8 cellular contexts compared by ENCODE assay signal in the genomic region with DNA sequence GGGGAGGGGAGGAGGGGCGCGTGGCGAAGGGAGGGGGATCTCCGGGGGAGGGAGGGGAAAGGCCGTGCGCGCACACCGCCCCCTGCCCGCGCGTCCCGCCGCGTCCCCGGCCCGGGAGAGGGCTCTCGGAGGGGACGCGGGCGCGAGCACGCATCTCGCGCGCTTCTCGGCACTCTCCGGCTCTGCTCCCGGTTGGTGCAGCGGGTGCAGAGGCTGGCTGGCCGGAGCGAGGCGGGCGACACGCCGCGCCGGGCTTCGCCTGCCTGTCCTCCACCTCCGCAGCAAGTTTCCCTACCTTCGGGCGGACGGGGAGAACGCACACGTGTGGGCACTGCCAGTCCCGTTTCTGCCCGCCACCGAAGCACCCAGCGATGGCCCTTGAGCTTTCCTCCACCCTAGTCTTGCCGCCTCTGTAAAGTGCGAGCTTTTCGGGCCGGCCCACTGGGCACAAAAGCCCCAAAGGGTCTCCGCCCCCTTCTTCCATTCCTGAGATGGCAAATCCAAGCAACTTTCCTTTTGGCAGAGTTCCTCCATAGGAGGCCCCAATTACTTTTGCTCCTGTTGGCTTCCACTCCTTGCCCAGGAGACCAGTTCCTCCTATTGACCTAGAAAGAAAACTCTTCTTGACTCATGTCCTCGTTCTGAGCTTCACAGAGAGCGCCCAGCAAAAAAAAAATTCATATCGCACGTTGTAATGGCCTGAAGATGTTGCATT. TPM values are rescaled to one million over a fixed set of nuclear protein-coding genes. Genes with fewer than 3 reads are reported as not detected.
DNase-seq lines count a peak whose midpoint lies in the region; ATAC-seq and TF ChIP-seq lines count a peak whose summit lies in the region.

No MANE protein-coding gene starts in this region.

- ATAC-seq in GM19395 (IDR thresholded peaks at IDR 0.05; ENCODE audit: unreplicated experiment) (peak; percentile 52), HG03460 (IDR thresholded peaks at IDR 0.05; ENCODE audit: unreplicated experiment) (peak; percentile 47)
- peak; percentile 61 to 69 for ATAC-seq in activated T-cell treated with anti-CD3 and anti-CD28 coated beads, Interleukin-2, amount 50 U/mL, for 4 hours
- peak; percentile 71 to 77 for ATAC-seq in stimulated activated naive B cell treated with anti-CD40 and anti-IgM and Interleukin-4, amounts not matched to agents 10 μg/mL and 1 μg/mL and 100 μg/mL, for 72 hours (replicated peaks)

- H3K4me1 ChIP-seq in esophagus muscularis mucosa: peaks cover 42 to 53% (median 51%) of the 10 kb centered on the region in 4 donors
- peaks cover 21 to 41% of the 10 kb centered on the region in 2 donors for H3K4me1 ChIP-seq in muscle layer of duodenum (ENCODE audit: control insufficient read depth in 1 of 2, insufficient read depth in 2 of 2, low read length in 2 of 2)

- H3K36me3 Mint-ChIP-seq in activated T-cell treated with anti-CD3 and anti-CD28 coated beads, Interleukin-2, amount 50 U/mL, for 4 hours (ENCODE audit: insufficient read depth): peaks cover 19% of the 10 kb centered on the region
- peaks cover 21 to 38% of the 10 kb centered on the region in 2 donors for H3K36me3 Mint-ChIP-seq in stimulated activated naive B cell treated with anti-CD40 and anti-IgM and Interleukin-4, amounts not matched to agents 10 μg/mL and 1 μg/mL and 100 μg/mL, for 72 hours

- 5% methylated on average over 12 of the region's 57 CpGs for WGBS in esophagus muscularis mucosa

- intact Hi-C loops in esophagus muscularis mucosa (cut with DNase I): no loop called here

- no peak for TF ChIP-seq POLR2A in esophagus muscularis mucosa (IDR thresholded peaks at IDR 0.05; ENCODE audit: low read depth)

- no peaks in the 10 kb centered on the region for H3K9me3 Mint-ChIP-seq in activated T-cell treated with anti-CD3 and anti-CD28 coated beads, Interleukin-2, amount 50 U/mL, for 4 hours
- H3K9me3 Mint-ChIP-seq in stimulated activated naive B cell treated with anti-CD40 and anti-IgM and Interleukin-4, amounts not matched to agents 10 μg/mL and 1 μg/mL and 100 μg/mL, for 72 hours: no peaks in the 10 kb centered on the region

- H3K27ac Mint-ChIP-seq in stimulated activated naive B cell treated with anti-CD40 and anti-IgM and Interleukin-4, amounts not matched to agents 10 μg/mL and 1 μg/mL and 100 μg/mL, for 72 hours: peak overlapping the region; percentile 99

- H3K27ac ChIP-seq in esophagus muscularis mucosa (replicated peaks in 1 of 4): peak overlapping the region; percentile 92 to 96 (median 94)
- H3K27ac ChIP-seq in muscle layer of duodenum (ENCODE audit: low read length): peak overlapping the region; percentile 80

- no peaks in the 10 kb centered on the region for H3K27me3 ChIP-seq in esophagus muscularis mucosa
- H3K27me3 ChIP-seq in muscle layer of duodenum (ENCODE audit: low read depth, low read length): no peaks in the 10 kb centered on the region

- H3K4me1 Mint-ChIP-seq in activated T-cell treated with anti-CD3 and anti-CD28 coated beads, Interleukin-2, amount 50 U/mL, for 4 hours (ENCODE audit: low read depth): peaks cover 53% of the 10 kb centered on the region
- H3K4me1 Mint-ChIP-seq in stimulated activated naive B cell treated with anti-CD40 and anti-IgM and Interleukin-4, amounts not matched to agents 10 μg/mL and 1 μg/mL and 100 μg/mL, for 72 hours: peaks cover 26 to 57% of the 10 kb centered on the region in 2 donors

- TF ChIP-seq CTCF in esophagus muscularis mucosa (IDR thresholded peaks at IDR 0.05): no peak

- H3K9me3 ChIP-seq in esophagus muscularis mucosa (no peaks in the 10 kb centered on the region), muscle layer of duodenum (ENCODE audit: control insufficient read depth in 1 of 2, low read length in 2 of 2) (no peaks in the 10 kb centered on the region)

- DNase-seq in CD1c-positive myeloid dendritic cell (ENCODE audit: extremely low spot score) (peak; percentile 65), NOMO-1 treated with DMSO at 0.1 percent for 48 hours (lab: John Stamatoyannopoulos, UW; ENCODE audit: unreplicated experiment) (peak; percentile 48), esophagus muscularis mucosa (ENCODE audit: extremely low spot score) (no peak)
- peak; percentile 73 for DNase-seq in activated T-cell treated with anti-CD3 and anti-CD28 coated beads, Interleukin-2, amount 50 U/mL, for 4 hours
- peak; percentile 71 for DNase-seq in stimulated activated naive B cell treated with anti-CD40 and anti-IgM and Interleukin-4, amounts not matched to agents 10 μg/mL and 1 μg/mL and 100 μg/mL, for 72 hours

- no peaks in the 10 kb centered on the region for H3K27me3 Mint-ChIP-seq in activated T-cell treated with anti-CD3 and anti-CD28 coated beads, Interleukin-2, amount 50 U/mL, for 4 hours (ENCODE audit: low read depth)
- no peaks in the 10 kb centered on the region for H3K27me3 Mint-ChIP-seq in stimulated activated naive B cell treated with anti-CD40 and anti-IgM and Interleukin-4, amounts not matched to agents 10 μg/mL and 1 μg/mL and 100 μg/mL, for 72 hours

- TF ChIP-seq EP300 in esophagus muscularis mucosa (IDR thresholded peaks at IDR 0.05): no peak

- H3K4me3 ChIP-seq in esophagus muscularis mucosa: peak overlapping the region; percentile 75 to 87 (median 84)
- H3K4me3 ChIP-seq in muscle layer of duodenum (ENCODE audit: low read depth in 1 of 2, low read length in 2 of 2): peak overlapping the region; percentile 77 to 86

- H3K4me3 Mint-ChIP-seq in activated T-cell treated with anti-CD3 and anti-CD28 coated beads, Interleukin-2, amount 50 U/mL, for 4 hours: peak overlapping the region; percentile 97
- peak overlapping the region; percentile 93 for H3K4me3 Mint-ChIP-seq in stimulated activated naive B cell treated with anti-CD40 and anti-IgM and Interleukin-4, amounts not matched to agents 10 μg/mL and 1 μg/mL and 100 μg/mL, for 72 hours

- H3K36me3 ChIP-seq in esophagus muscularis mucosa (peaks cover 21 to 44% (median 39%) of the 10 kb centered on the region in 4 donors), muscle layer of duodenum (ENCODE audit: control insufficient read depth in 1 of 2, insufficient read depth in 2 of 2, low read length in 2 of 2) (peaks cover 29 to 31% of the 10 kb centered on the region in 2 donors)

RNA-seq across cellular contexts. Expression of a gene that starts 0.4 kb away (rescaled TPM):
- total RNA-seq in activated T-cell treated with anti-CD3 and anti-CD28 coated beads, Interleukin-2, amount 50 U/mL, for 4 hours: 10 to 100 TPM in 1 of 3 donors, 1 to 10 TPM in 2; 8.0 to 10.6 (median 9.3) TPM
- 10 to 100 TPM; 10.8 to 27.8 (median 15.0) TPM for total RNA-seq in esophagus muscularis mucosa

RNA-seq across cellular contexts. Expression of a gene that starts 0.6 kb away (rescaled TPM):
- 10 to 100 TPM; 29.7 to 41.5 (median 36.6) TPM for total RNA-seq in activated T-cell treated with anti-CD3 and anti-CD28 coated beads, Interleukin-2, amount 50 U/mL, for 4 hours
- 10 to 100 TPM; 12.4 to 19.6 (median 15.3) TPM for total RNA-seq in esophagus muscularis mucosa

RNA-seq across cellular contexts. Expression of a gene that starts 26.0 kb away (rescaled TPM):
- total RNA-seq in activated T-cell treated with anti-CD3 and anti-CD28 coated beads, Interleukin-2, amount 50 U/mL, for 4 hours: 100 to 1,000 TPM in 2 of 3 donors, 10 to 100 TPM in 1; 82.1 to 140 (median 124) TPM
- 1 to 10 TPM; 1.1 to 1.8 (median 1.4) TPM for total RNA-seq in esophagus muscularis mucosa

RNA-seq across cellular contexts. Expression of a gene that starts 50.9 kb away (rescaled TPM):
- total RNA-seq in activated T-cell treated with anti-CD3 and anti-CD28 coated beads, Interleukin-2, amount 50 U/mL, for 4 hours: 10 to 100 TPM; 34.4 to 38.4 (median 38.0) TPM
- total RNA-seq in esophagus muscularis mucosa: 10 to 100 TPM; 10.3 to 26.1 (median 22.9) TPM

Comparison
In these comparisons a context has a peak if more than half of its experiments do, and no peak if none do; other contexts are left out.
1. RNA of a gene that starts 26.0 kb away (total RNA-seq): 82.1 to 140 TPM in activated T-cell treated with anti-CD3 and anti-CD28 coated beads, Interleukin-2, amount 50 U/mL, for 4 hours; 1.1 to 1.8 TPM in esophagus muscularis mucosa; every median in the first group is over 10 times any median in the second.
2. Peak in every context shown above with its lines, with median percentiles within 50 percentile points of each other: ATAC-seq.